Comparison of ENCODE assay signal across 27 cellular contexts in the genomic region with DNA sequence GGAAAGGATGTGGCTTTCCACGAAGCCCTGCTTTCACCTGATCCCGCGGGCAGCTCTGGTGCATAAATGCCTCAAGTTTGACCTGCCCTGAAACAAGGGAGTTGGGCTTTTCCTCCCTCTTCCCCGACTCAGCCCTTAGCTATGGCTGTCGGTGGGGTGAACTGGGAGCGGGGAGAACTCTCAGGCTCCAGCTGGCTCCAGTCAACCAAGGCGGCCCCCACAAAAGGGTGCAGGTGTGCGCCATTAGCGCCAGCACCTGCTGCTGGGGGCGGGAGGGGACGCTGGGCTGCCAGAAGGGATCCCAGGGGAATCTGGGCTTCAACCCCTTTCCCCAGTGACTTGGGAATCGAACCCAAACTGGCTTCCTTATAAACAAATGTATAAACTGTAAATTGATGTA. TPM values are rescaled to one million over a fixed set of nuclear protein-coding genes. Genes with fewer than 3 reads are reported as not detected.
DNase-seq lines count a peak whose midpoint lies in the region; ATAC-seq and TF ChIP-seq lines count a peak whose summit lies in the region.
"Had no signal": no experiment of that assay in that cellular context is flagged by ENCODE, and none has a peak within 500 bp of the region (broad histone marks: within the 10 kb centered on the region; RNA-seq: fewer than 3 reads in every experiment).

No MANE protein-coding gene starts in this region.

- no peaks in the 10 kb centered on the region for H3K79me2 ChIP-seq in OCI-LY1 (ENCODE audit: insufficient read depth, low read length)

- H3K4me1 ChIP-seq in heart right ventricle (peaks cover 0 to 35% (median 15%) of the 10 kb centered on the region in 9 donors), OCI-LY1 (ENCODE audit: insufficient read depth, low read length, severe bottlenecking) (peaks cover 60% of the 10 kb centered on the region), aorta (ENCODE audit: control insufficient read depth in 1 of 2, insufficient read depth in 2 of 2, low read length in 2 of 2) (no peaks in the 10 kb centered on the region)

- no peaks in the 10 kb centered on the region for H3K9me2 ChIP-seq in OCI-LY1 (ENCODE audit: low read depth, low read length)

- no peak for TF ChIP-seq CTCF in heart right ventricle (IDR thresholded peaks at IDR 0.05)
- TF ChIP-seq CTCF in OCI-LY1 (IDR thresholded peaks at IDR 0.05; ENCODE audit: low read length) = no peak

- no peak overlapping the region for H3K4me3 Mint-ChIP-seq in stimulated activated effector memory CD8-positive, alpha-beta T cell treated with anti-CD3 and anti-CD28 coated beads, Interleukin-12 subunit alpha, Interleukin-12 subunit beta, amount 100 ng/mL, for 72 hours
- H3K4me3 Mint-ChIP-seq: T-cell had no signal

- intact Hi-C loops in cardiac septum (cut with DNase I) (loop anchor here (10.0 kb wide), 2 partner anchors 184 to 374 kb away; no protein-coding TSS in a partner anchor), heart right ventricle (cut with DNase I) (loop anchor here in 5 of 10 donors (10.0 kb wide), 3 partner anchors 184 to 314 kb away; a partner anchor contains a TSS), aorta (cut with DNase I) (loop anchor here in 1 of 2 donors (10.0 kb wide), 2 partner anchors 204 to 384 kb away; a partner anchor contains a TSS)

- H3K9ac ChIP-seq in OCI-LY1 (ENCODE audit: low read length) = no peak overlapping the region

- 75 to 84% methylated on average over 12 of the region's 12 CpGs for WGBS in heart right ventricle, 2 donors
- 76 to 87% methylated on average over 12 of the region's 12 CpGs for WGBS in aorta, 2 donors

- H3K9me3 Mint-ChIP-seq in stimulated activated effector memory CD8-positive, alpha-beta T cell treated with anti-CD3 and anti-CD28 coated beads, Interleukin-12 subunit alpha, Interleukin-12 subunit beta, amount 100 ng/mL, for 72 hours = no peaks in the 10 kb centered on the region
- H3K9me3 Mint-ChIP-seq: T-cell had no signal

- H3K27ac Mint-ChIP-seq in stimulated activated effector memory CD8-positive, alpha-beta T cell treated with anti-CD3 and anti-CD28 coated beads, Interleukin-12 subunit alpha, Interleukin-12 subunit beta, amount 100 ng/mL, for 72 hours = peak overlapping the region; percentile 71

- peak overlapping the region; percentile 5; the same call in 1 of the 2 replicates for H3K4me2 ChIP-seq in OCI-LY1 (ENCODE audit: low read length)

- H3K36me3 Mint-ChIP-seq in stimulated activated effector memory CD8-positive, alpha-beta T cell treated with anti-CD3 and anti-CD28 coated beads, Interleukin-12 subunit alpha, Interleukin-12 subunit beta, amount 100 ng/mL, for 72 hours = no peaks in the 10 kb centered on the region

- H2AFZ ChIP-seq in OCI-LY1 (ENCODE audit: low read length) = no peak overlapping the region

- no peak overlapping the region for H3K4me3 ChIP-seq in heart right ventricle
- no peak overlapping the region for H3K4me3 ChIP-seq in OCI-LY1 (ENCODE audit: low read depth, low read length, poor library complexity, severe bottlenecking)
- no peak overlapping the region for H3K4me3 ChIP-seq in aorta (ENCODE audit: low read length in 2 of 2)
- H3K4me3 ChIP-seq: ascending aorta, esophagus squamous epithelium, lung had no signal

- H4K20me1 ChIP-seq in OCI-LY1 (ENCODE audit: insufficient read depth, low read length) = no peaks in the 10 kb centered on the region

- no peaks in the 10 kb centered on the region for H3F3A ChIP-seq in OCI-LY1 (ENCODE audit: insufficient read depth, low read length)

- H3K27ac ChIP-seq in heart right ventricle (no peak overlapping the region), OCI-LY1 (ENCODE audit: low read depth, low read length, poor library complexity, severe bottlenecking) (peak overlapping the region; percentile 57), aorta (ENCODE audit: low read depth in 1 of 2, low read length in 2 of 2) (no peak overlapping the region)
- H3K27ac ChIP-seq: ascending aorta, esophagus squamous epithelium, neutrophil had no signal

- no peak for ATAC-seq in heart right ventricle
- ATAC-seq in stimulated activated effector memory CD8-positive, alpha-beta T cell treated with anti-CD3 and anti-CD28 coated beads, Interleukin-12 subunit alpha, Interleukin-12 subunit beta, amount 100 ng/mL, for 72 hours = no peak
- no peak for ATAC-seq in aorta (ENCODE audit: low FRiP score)
- ATAC-seq: T-cell had no signal

- peaks cover 0 to 3% (median 0%) of the 10 kb centered on the region in 11 donors for H3K9me3 ChIP-seq in heart right ventricle
- no peaks in the 10 kb centered on the region for H3K9me3 ChIP-seq in OCI-LY1 (ENCODE audit: low read length)
- H3K9me3 ChIP-seq in aorta (ENCODE audit: control insufficient read depth, low read length) = no peaks in the 10 kb centered on the region
- H3K9me3 ChIP-seq: ascending aorta, esophagus squamous epithelium, neutrophil had no signal

- peaks cover 23% of the 10 kb centered on the region for H3K4me1 Mint-ChIP-seq in stimulated activated effector memory CD8-positive, alpha-beta T cell treated with anti-CD3 and anti-CD28 coated beads, Interleukin-12 subunit alpha, Interleukin-12 subunit beta, amount 100 ng/mL, for 72 hours

- DNase-seq in cardiac septum (ENCODE audit: low spot score) (peak; percentile 63), heart right ventricle (no peak), NCI-H1105 (lab: John Stamatoyannopoulos, UW) (peak; percentile 50), aorta (no peak), putamen (ENCODE audit: low spot score) (no peak), DMS53 (lab: John Stamatoyannopoulos, UW) (no peak)
- no peak for DNase-seq in stimulated activated effector memory CD8-positive, alpha-beta T cell treated with anti-CD3 and anti-CD28 coated beads, Interleukin-12 subunit alpha, Interleukin-12 subunit beta, amount 100 ng/mL, for 72 hours (ENCODE audit: low spot score in 2 of 2)
- DNase-seq: activated CD4-positive, alpha-beta T cell treated with anti-CD3 and anti-CD28 coated beads for 4 hours; activated effector memory CD4-positive, alpha-beta T cell treated with anti-CD3 and anti-CD28 coated beads, Interleukin-2, amount 50 U/mL, for 16 hours; cerebellar nuclear complex; DMS79 treated with DMSO at 0.1 percent for 48 hours; effector CD4-positive, alpha-beta T cell; esophagus squamous epithelium; HCEC 1CT; NCI-H1417 treated with DMSO at 0.1 percent for 48 hours; NCI-H510A; Right ventricle myocardium superior; small intestine; stimulated activated CD4-positive, alpha-beta T cell treated with anti-CD3 and anti-CD28 coated beads, Interleukin-2, amount 100 ng/mL, for 48 hours; T-cell had no signal

- no peaks in the 10 kb centered on the region for H3K27me3 ChIP-seq in heart right ventricle
- no peaks in the 10 kb centered on the region for H3K27me3 ChIP-seq in OCI-LY1 (ENCODE audit: insufficient read depth, low read length)
- no peaks in the 10 kb centered on the region for H3K27me3 ChIP-seq in aorta (ENCODE audit: control insufficient read depth in 1 of 2, insufficient read depth in 2 of 2, low read length in 1 of 2)
- H3K27me3 ChIP-seq: ascending aorta, neutrophil had no signal

- no peaks in the 10 kb centered on the region for H3K36me3 ChIP-seq in heart right ventricle
- no peaks in the 10 kb centered on the region for H3K36me3 ChIP-seq in OCI-LY1 (ENCODE audit: insufficient read depth, low read length)
- H3K36me3 ChIP-seq in aorta (ENCODE audit: control insufficient read depth in 1 of 2, insufficient read depth in 2 of 2, low read length in 1 of 2) = no peaks in the 10 kb centered on the region
- H3K36me3 ChIP-seq: ascending aorta, esophagus squamous epithelium had no signal

RNA-seq across cellular contexts. Expression of a gene that starts 7.1 kb away (rescaled TPM):
- total RNA-seq in cardiac septum (9.8 TPM), heart right ventricle (10 to 100 TPM in 6 of 10 donors, 1 to 10 TPM in 4; 8.6 to 14.0 (median 10.3) TPM), aorta (10 to 100 TPM; 11.8 to 13.5 TPM)
- polyA plus RNA-seq in heart right ventricle (10 to 100 TPM in 1 of 2 donors, 1 to 10 TPM in 1; 5.5 to 20.6 TPM), aorta (10 to 100 TPM; 15.4 to 23.5 TPM)

RNA-seq across cellular contexts. Expression of a gene that starts 33.9 kb away (rescaled TPM):
- total RNA-seq in cardiac septum = 1.7 TPM
- 1 to 10 TPM in 4 of 10 donors, under 1 TPM in 6; 0.32 to 2.7 (median 0.77) TPM for total RNA-seq in heart right ventricle
- polyA plus RNA-seq in heart right ventricle = under 1 TPM; 0.09 to 0.37 TPM
- under 1 TPM; 0.16 to 0.57 TPM for total RNA-seq in aorta
- polyA plus RNA-seq in aorta = under 1 TPM in 1 of 2 donors, not detected in 1; 0.03 TPM
- total RNA-seq: ascending aorta, esophagus squamous epithelium, HT1080, kidney epithelial cell, ureter had no signal

RNA-seq across cellular contexts. Expression of a gene that starts 50.7 kb away (rescaled TPM):
- total RNA-seq in cardiac septum = not detected
- not detected for total RNA-seq in heart right ventricle
- not detected for polyA plus RNA-seq in heart right ventricle
- not detected for total RNA-seq in aorta
- not detected for polyA plus RNA-seq in aorta
- total RNA-seq: ascending aorta, esophagus squamous epithelium, HT1080, kidney epithelial cell, lung, Right ventricle myocardium superior, T-cell, ureter had no signal
- polyA plus RNA-seq: lung, small intestine had no signal

Comparison
In these comparisons a context has a peak if more than half of its experiments do, and no peak if none do; other contexts are left out.
1. DNase-seq: peak in cardiac septum (single experiment) and NCI-H1105 (single experiment); none in heart right ventricle (0 of 2), stimulated activated effector memory CD8-positive, alpha-beta T cell treated with anti-CD3 and anti-CD28 coated beads, Interleukin-12 subunit alpha, Interleukin-12 subunit beta, amount 100 ng/mL, for 72 hours (0 of 2), aorta (0 of 2), putamen (single experiment) and DMS53 (single experiment).